ENCODE assay signal across 27 cellular contexts in the genomic region with DNA sequence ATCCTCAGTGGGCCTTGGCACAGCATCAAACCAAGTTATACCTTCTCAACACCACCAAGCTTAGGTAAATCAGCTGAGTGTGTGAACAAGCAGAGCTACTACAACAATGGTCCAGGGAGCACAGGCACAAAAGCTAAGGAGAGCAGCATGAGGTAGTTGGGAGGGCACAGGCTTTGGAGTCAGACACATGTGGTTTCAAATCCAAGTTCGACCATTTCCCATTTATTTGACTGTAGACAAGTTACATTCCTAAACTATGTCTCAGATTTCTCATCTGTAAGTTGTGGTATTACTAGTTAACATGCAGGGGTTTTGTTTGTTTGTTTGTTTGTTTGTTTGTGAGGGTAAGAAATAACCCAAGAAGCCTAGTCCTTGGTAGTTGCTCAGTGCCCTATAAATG. TPM values are rescaled to one million over a fixed set of nuclear protein-coding genes. Genes with fewer than 3 reads are reported as not detected.
DNase-seq lines count a peak whose midpoint lies in the region; ATAC-seq and TF ChIP-seq lines count a peak whose summit lies in the region.
"Had no signal": no experiment of that assay in that cellular context is flagged by ENCODE, and none has a peak within 500 bp of the region (broad histone marks: within the 10 kb centered on the region; RNA-seq: fewer than 3 reads in every experiment).

No MANE protein-coding gene starts in this region.

- H3K79me2 ChIP-seq in PC-3 (ENCODE audit: low read length), result no peaks in the 10 kb centered on the region

- no peak overlapping the region for H2AFZ ChIP-seq in PC-3 (ENCODE audit: low read length)

- no TSS peak for BruUV-seq in PC-3 (replicated peaks; lab: Mats Ljungman, UMichigan)

- H3K36me3 ChIP-seq in PC-3 (ENCODE audit: low read depth, low read length), result peaks cover 42% of the 10 kb centered on the region
- H3K36me3 ChIP-seq in BE2C, result peaks cover 13% of the 10 kb centered on the region
- H3K36me3 ChIP-seq: uterus had no signal

- no peak overlapping the region for H3K27ac ChIP-seq in PC-3 (ENCODE audit: low read length)
- H3K27ac ChIP-seq: colonic mucosa, thoracic aorta, uterus had no signal

- H3K4me3 ChIP-seq in epithelial cell of esophagus (ENCODE audit: low read length) (no peak overlapping the region), PC-3 (ENCODE audit: low read length) (no peak overlapping the region), BE2C (ENCODE audit: low read depth, low read length) (no peak overlapping the region)
- H3K4me3 ChIP-seq: colonic mucosa, gastrocnemius medialis, K562, thoracic aorta, uterus had no signal

- no peaks in the 10 kb centered on the region for H3K9me2 ChIP-seq in PC-3 (replicated peaks; ENCODE audit: low read length)

- H3K9me3 ChIP-seq in PC-3 (ENCODE audit: low read length), result peaks cover 13% of the 10 kb centered on the region; the same call in 1 of the 2 replicates
- H3K9me3 ChIP-seq in BE2C, result no peaks in the 10 kb centered on the region
- H3K9me3 ChIP-seq: colonic mucosa, thoracic aorta, uterus had no signal

- ATAC-seq in PC-3, result no peak
- ATAC-seq: K562; Panc1; sciatic nerve; stimulated activated naive B cell treated with anti-CD40 and anti-IgM and Interleukin-4, amounts not matched to agents 10 μg/mL and 1 μg/mL and 100 μg/mL, for 72 hours had no signal

- POLR2A ChIA-PET in activated CD4-positive, alpha-beta T cell treated with anti-CD3 and anti-CD28 coated beads, Interleukin-2, amount 10 ng/mL, durations not matched to agents 7 days and 5 days (lab: Charles Lee), result no interaction called here
- POLR2A ChIA-PET in PC-3 (lab: Charles Lee; ENCODE audit: unreplicated experiment), result no interaction called here

- peak overlapping the region; percentile 37 for H3K27ac Mint-ChIP-seq in activated CD4-positive, alpha-beta T cell treated with anti-CD3 and anti-CD28 coated beads, Interleukin-2, amount 10 ng/mL, durations not matched to agents 7 days and 5 days
- peak overlapping the region; percentile 58 for H3K27ac Mint-ChIP-seq in HFFc6
- H3K27ac Mint-ChIP-seq: stimulated activated naive B cell treated with anti-CD40 and anti-IgM and Interleukin-4, amounts not matched to agents 10 μg/mL and 1 μg/mL and 100 μg/mL, for 72 hours had no signal

- H3K9me3 Mint-ChIP-seq in activated CD4-positive, alpha-beta T cell treated with anti-CD3 and anti-CD28 coated beads, Interleukin-2, amount 10 ng/mL, durations not matched to agents 7 days and 5 days, result peaks cover 8% of the 10 kb centered on the region
- peaks cover 12% of the 10 kb centered on the region for H3K9me3 Mint-ChIP-seq in HFFc6

- no peaks in the 10 kb centered on the region for H3K27me3 Mint-ChIP-seq in activated CD4-positive, alpha-beta T cell treated with anti-CD3 and anti-CD28 coated beads, Interleukin-2, amount 10 ng/mL, durations not matched to agents 7 days and 5 days
- H3K27me3 Mint-ChIP-seq in HFFc6 (ENCODE audit: insufficient read depth), result no peaks in the 10 kb centered on the region; the same call in none of the 2 replicates
- H3K27me3 Mint-ChIP-seq: stimulated activated naive B cell treated with anti-CD40 and anti-IgM and Interleukin-4, amounts not matched to agents 10 μg/mL and 1 μg/mL and 100 μg/mL, for 72 hours had no signal

- no peaks in the 10 kb centered on the region for H4K20me1 ChIP-seq in PC-3 (ENCODE audit: low read length)

- H3K4me3 Mint-ChIP-seq in activated CD4-positive, alpha-beta T cell treated with anti-CD3 and anti-CD28 coated beads, Interleukin-2, amount 10 ng/mL, durations not matched to agents 7 days and 5 days, result no peak overlapping the region
- no peak overlapping the region for H3K4me3 Mint-ChIP-seq in HFFc6
- H3K4me3 Mint-ChIP-seq: neural crest cell; stimulated activated naive B cell treated with anti-CD40 and anti-IgM and Interleukin-4, amounts not matched to agents 10 μg/mL and 1 μg/mL and 100 μg/mL, for 72 hours had no signal

- intact Hi-C loops in PC-3 (cut with micrococcal nuclease), result no loop called here

- H3K27me3 ChIP-seq in PC-3 (ENCODE audit: low read length) (no peaks in the 10 kb centered on the region), BE2C (no peaks in the 10 kb centered on the region)
- H3K27me3 ChIP-seq: colonic mucosa, gastrocnemius medialis, uterus had no signal

- H3K4me1 Mint-ChIP-seq in activated CD4-positive, alpha-beta T cell treated with anti-CD3 and anti-CD28 coated beads, Interleukin-2, amount 10 ng/mL, durations not matched to agents 7 days and 5 days, result no peaks in the 10 kb centered on the region
- H3K4me1 Mint-ChIP-seq in HFFc6 (ENCODE audit: low read depth), result peaks cover 21% of the 10 kb centered on the region
- H3K4me1 Mint-ChIP-seq: neural crest cell; stimulated activated naive B cell treated with anti-CD40 and anti-IgM and Interleukin-4, amounts not matched to agents 10 μg/mL and 1 μg/mL and 100 μg/mL, for 72 hours had no signal

- H3K4me1 ChIP-seq in PC-3 (ENCODE audit: insufficient read depth, low read length) (no peaks in the 10 kb centered on the region), BE2C (no peaks in the 10 kb centered on the region)
- H3K4me1 ChIP-seq: colonic mucosa had no signal

- no peaks in the 10 kb centered on the region for H3F3A ChIP-seq in PC-3 (ENCODE audit: low read length, unreplicated experiment)

- peaks cover 61% of the 10 kb centered on the region for H3K36me3 Mint-ChIP-seq in activated CD4-positive, alpha-beta T cell treated with anti-CD3 and anti-CD28 coated beads, Interleukin-2, amount 10 ng/mL, durations not matched to agents 7 days and 5 days (ENCODE audit: low read depth)
- H3K36me3 Mint-ChIP-seq in HFFc6 (ENCODE audit: low read depth), result peaks cover 59% of the 10 kb centered on the region

- H3K9ac ChIP-seq in PC-3 (ENCODE audit: low read length), result no peak overlapping the region

- TF ChIP-seq CTCF in HFFc6 (IDR thresholded peaks at IDR 0.05) (no peak), epithelial cell of esophagus (IDR thresholded peaks at IDR 0.05; ENCODE audit: insufficient read depth, low read depth, low read length, missing control alignments) (no peak), PC-3 (conservative IDR thresholded peaks at IDR 0.05; ENCODE audit: low read depth, low read length) (no peak), BE2C (IDR thresholded peaks at IDR 0.05; ENCODE audit: low read depth, low read length) (no peak)

- CTCF ChIA-PET in activated CD4-positive, alpha-beta T cell treated with anti-CD3 and anti-CD28 coated beads, Interleukin-2, amount 10 ng/mL, durations not matched to agents 7 days and 5 days (lab: Charles Lee), result interaction anchor here (1.0 to 2.1 kb wide), 2 partner anchors 10 to 17 kb away, joined by 3 to 7 read pairs; no protein-coding TSS in a partner anchor
- CTCF ChIA-PET in PC-3 (lab: Charles Lee), result interaction anchor here (0.6 kb wide), 1 partner anchor 19 kb away, joined by 4 read pairs; no protein-coding TSS in a partner anchor

- H3K4me2 ChIP-seq in PC-3 (ENCODE audit: low read length), result no peak overlapping the region

- DNase-seq in activated CD4-positive, alpha-beta T cell treated with anti-CD3 and anti-CD28 coated beads, Interleukin-2, amount 10 ng/mL, durations not matched to agents 7 days and 5 days, result no peak
- no peak for DNase-seq in activated CD4-positive, alpha-beta T cell treated with anti-CD3 and anti-CD28 coated beads for 48 hours
- peak; percentile 27 for DNase-seq in HFFc6
- DNase-seq in epithelial cell of esophagus (ENCODE audit: low read depth), result peak; percentile 19
- peak; percentile 22 for DNase-seq in renal cortical epithelial cell (ENCODE audit: low read depth)
- no peak for DNase-seq in NCI-H146 treated with DMSO at 0.1 percent for 48 hours (lab: John Stamatoyannopoulos, UW; ENCODE audit: unreplicated experiment)
- no peak for DNase-seq in PC-3
- DNase-seq in BE2C, result no peak
- DNase-seq: 8988T; activated CD4-positive, CD25-positive, alpha-beta regulatory T cell treated with anti-CD3 and anti-CD28 coated beads, Interleukin-2, amount 50 U/mL, for 72 hours; activated naive CD4-positive, alpha-beta T cell; AML-193; colonic mucosa; effector memory CD4-positive, alpha-beta T cell; gastrocnemius medialis; NCI-H2029 treated with DMSO at 0.1 percent for 48 hours; NCI-H2227 treated with DMSO at 0.1 percent for 48 hours; NCI-H526 treated with DMSO at 0.1 percent for 48 hours; SHP77 treated with DMSO at 0.1 percent for 48 hours; stimulated activated CD4-positive, alpha-beta T cell treated with anti-CD3 and anti-CD28 coated beads, Interleukin-15, amount 100 ng/mL, for 24 hours; stimulated activated naive B cell treated with anti-CD40 and anti-IgM and Interleukin-4, amounts not matched to agents 10 μg/mL and 1 μg/mL and 100 μg/mL, for 72 hours; uterus had no signal

RNA-seq across cellular contexts. Expression of gene MLH1, which starts 46.9 kb away (rescaled TPM):
- 10 to 100 TPM; 53.2 to 64.8 TPM for total RNA-seq in activated CD4-positive, alpha-beta T cell treated with anti-CD3 and anti-CD28 coated beads, Interleukin-2, amount 10 ng/mL, durations not matched to agents 7 days and 5 days
- total RNA-seq in HFFc6 (2021; fragmentation: NEBNext Ultra II Directional; extraction: Animal tissue kit (Norgen Biotek cat#: 25700)), result 10 to 100 TPM; 28.7 to 38.3 (median 35.1) TPM
- 41.9 and 42.7 TPM in 2 replicates for total RNA-seq in renal cortical epithelial cell
- total RNA-seq in PC-3 (2014; rRNA removed), result 55.8 and 79.7 TPM in 2 replicates
- 17.8 TPM for polyA plus RNA-seq in BE2C (2012; ENCODE audit: insufficient read depth, insufficient read length, low read depth)

RNA-seq across cellular contexts. Expression of gene EPM2AIP1, which starts 47.3 kb away (rescaled TPM):
- total RNA-seq in activated CD4-positive, alpha-beta T cell treated with anti-CD3 and anti-CD28 coated beads, Interleukin-2, amount 10 ng/mL, durations not matched to agents 7 days and 5 days, result 10 to 100 TPM; 20.0 to 21.3 TPM
- total RNA-seq in HFFc6 (2021; fragmentation: NEBNext Ultra II Directional; extraction: Animal tissue kit (Norgen Biotek cat#: 25700)), result 10 to 100 TPM; 12.7 to 16.3 (median 14.3) TPM
- total RNA-seq in renal cortical epithelial cell, result 5.0 and 14.6 TPM in 2 replicates
- 6.5 and 7.8 TPM in 2 replicates for total RNA-seq in PC-3 (2014; rRNA removed)
- polyA plus RNA-seq in BE2C (2012; ENCODE audit: insufficient read depth, insufficient read length, low read depth), result 11.5 TPM

Comparison
In these comparisons a context has a peak if more than half of its experiments do, and no peak if none do; other contexts are left out.
1. DNase-seq: peak in HFFc6 (single experiment), epithelial cell of esophagus (single experiment) and renal cortical epithelial cell (single experiment); none in activated CD4-positive, alpha-beta T cell treated with anti-CD3 and anti-CD28 coated beads, Interleukin-2, amount 10 ng/mL, durations not matched to agents 7 days and 5 days (single experiment), activated CD4-positive, alpha-beta T cell treated with anti-CD3 and anti-CD28 coated beads for 48 hours (single experiment), NCI-H146 treated with DMSO at 0.1 percent for 48 hours (single experiment), PC-3 (single experiment) and BE2C (single experiment).